Comparison of ENCODE assay signal across 11 cellular contexts in the genomic region with DNA sequence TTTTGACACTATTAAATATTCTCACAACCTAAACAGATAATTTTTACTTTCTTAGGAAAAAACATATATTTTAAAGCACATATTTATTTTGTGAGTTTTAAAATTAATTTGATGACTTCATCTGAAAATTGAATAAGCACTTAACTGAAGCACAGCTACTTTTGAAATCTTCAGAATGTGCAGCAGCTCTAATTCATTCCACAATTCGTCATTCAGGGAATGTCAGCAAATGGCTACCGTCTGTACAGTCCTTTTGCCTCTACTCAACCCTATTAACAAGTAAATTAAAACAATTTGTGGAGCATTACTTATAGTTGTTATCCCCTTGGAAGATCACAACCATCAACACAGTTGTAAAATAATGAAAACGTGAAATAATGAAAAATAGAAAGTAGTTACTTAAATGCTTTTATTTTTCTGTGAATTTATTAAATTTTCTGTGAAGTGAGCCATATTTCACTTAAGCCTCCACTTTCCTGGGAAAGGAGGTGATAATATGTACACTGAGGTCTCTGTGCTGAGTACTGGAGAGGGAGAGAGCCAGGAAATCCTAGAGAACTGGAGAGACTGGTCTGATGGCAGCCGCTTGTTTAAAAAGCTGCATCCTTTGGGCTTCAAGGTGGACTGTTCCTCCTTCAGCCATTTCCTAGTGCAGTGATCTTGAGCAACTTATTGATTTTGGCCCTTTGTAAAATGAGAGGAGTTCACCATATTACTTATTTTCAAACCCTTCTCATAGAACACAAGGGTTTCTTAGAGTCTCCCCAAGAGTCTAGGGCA.
"Had no signal": no experiment of that assay in that cellular context is flagged by ENCODE, and none has a peak within 500 bp of the region (broad histone marks: within the 10 kb centered on the region; RNA-seq: fewer than 3 reads in every experiment).

No MANE protein-coding gene starts in this region.

- H3K4me3 Mint-ChIP-seq: activated CD4-positive, alpha-beta memory T cell treated with anti-CD3 and anti-CD28 coated beads for 36 hours; naive B cell; T-helper 2 cell treated with Interferon-gamma antibody and Interleukin-4, amounts not matched to agents 5 μg/mL and 100 μg/mL, for 36 hours had no signal

- H2AFZ ChIP-seq: hepatocyte had no signal

- H3K4me3 ChIP-seq: ascending aorta, gastrocnemius medialis, hepatocyte, skin epidermis, uterus had no signal

- H3K27ac ChIP-seq: ascending aorta, gastrocnemius medialis, hepatocyte, skin epidermis, uterus had no signal

- H3K36me3 ChIP-seq: gastrocnemius medialis, uterus had no signal

- H3K27me3 ChIP-seq: ascending aorta, dorsolateral prefrontal cortex, gastrocnemius medialis, hepatocyte, uterus had no signal

- H3K27me3 Mint-ChIP-seq: activated CD4-positive, alpha-beta memory T cell treated with anti-CD3 and anti-CD28 coated beads for 36 hours; naive B cell had no signal

- H3K9me3 ChIP-seq: ascending aorta, gastrocnemius medialis, uterus had no signal

- H3K4me2 ChIP-seq: hepatocyte had no signal

- H3K4me1 Mint-ChIP-seq: naive B cell had no signal

- ATAC-seq: gastrocnemius medialis had no signal

- H3K9me3 Mint-ChIP-seq: activated CD4-positive, alpha-beta memory T cell treated with anti-CD3 and anti-CD28 coated beads for 36 hours; naive B cell; T-helper 2 cell treated with Interferon-gamma antibody and Interleukin-4, amounts not matched to agents 5 μg/mL and 100 μg/mL, for 36 hours had no signal

- DNase-seq: activated CD4-positive, alpha-beta memory T cell treated with anti-CD3 and anti-CD28 coated beads for 36 hours; activated gamma-delta T cell treated with Interleukin-2 at 50 U/mL for 16 hours; activated T-cell treated with anti-CD3 and anti-CD28 coated beads, Interleukin-2, amount 50 U/mL, for 48 hours; dorsolateral prefrontal cortex; gastrocnemius medialis; naive B cell; uterus had no signal

- H3K27ac Mint-ChIP-seq: activated CD4-positive, alpha-beta memory T cell treated with anti-CD3 and anti-CD28 coated beads for 36 hours; naive B cell; T-helper 2 cell treated with Interferon-gamma antibody and Interleukin-4, amounts not matched to agents 5 μg/mL and 100 μg/mL, for 36 hours had no signal
